In the genomic region with DNA sequence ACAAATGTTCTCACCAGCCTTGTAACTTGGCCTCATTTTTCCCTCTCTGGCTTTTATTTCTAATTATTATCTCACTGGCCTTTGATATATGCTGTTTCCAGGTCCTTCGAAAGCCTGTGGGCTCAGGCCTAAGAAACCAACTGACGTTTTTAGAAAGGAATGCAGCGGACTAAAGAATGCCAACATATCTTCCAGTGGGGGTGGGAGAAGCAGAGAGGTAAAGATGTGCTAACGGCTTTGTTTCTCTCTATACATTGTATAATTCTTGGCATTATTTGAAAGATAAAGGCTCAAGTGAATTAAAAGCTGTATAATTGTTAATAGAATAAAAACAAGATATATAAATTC, we compare ENCODE assay signal across 11 cellular contexts. TPM values are rescaled to one million over a fixed set of nuclear protein-coding genes. Genes with fewer than 3 reads are reported as not detected.
A peak's percentile ranks its signal among the peaks of the same experiment; 100 is the strongest.
DNase-seq lines count a peak whose midpoint lies in the region; ATAC-seq and TF ChIP-seq lines count a peak whose summit lies in the region.
"Had no signal": no experiment of that assay in that cellular context is flagged by ENCODE, and none has a peak within 500 bp of the region (broad histone marks: within the 10 kb centered on the region; RNA-seq: fewer than 3 reads in every experiment).

No MANE protein-coding gene starts in this region.

- CTCF ChIA-PET in IMR-90 (lab: Yijun Ruan, JAX): no interaction called here
- CTCF ChIA-PET in CD8-positive, alpha-beta T cell (lab: Charles Lee): no interaction called here

- no peak overlapping the region for H3K4me2 ChIP-seq in IMR-90 (ENCODE audit: low read depth, low read length)
- H3K4me2 ChIP-seq: BLaER1 treated with 17β-estradiol and CSF1 and Interleukin-3, amounts not matched to agents 10 nM and 100 nM had no signal

- TF ChIP-seq RAD21 in IMR-90 (IDR thresholded peaks at IDR 0.05; ENCODE audit: low read length): peak; percentile 5; the same call in 1 of the 2 replicates

- H2AK9ac ChIP-seq in IMR-90 (replicated peaks; ENCODE audit: low read depth, low read length, poor library complexity): peak overlapping the region; percentile 20

- H2BK15ac ChIP-seq in IMR-90 (ENCODE audit: low read depth, low read length): peak overlapping the region; percentile 89; the same call in 2 of the 3 replicates

- no peak for TF ChIP-seq EP300 in esophagus muscularis mucosa (IDR thresholded peaks at IDR 0.05)

- no peaks in the 10 kb centered on the region for H3K36me3 Mint-ChIP-seq in mesothelial cell of epicardium
- no peaks in the 10 kb centered on the region for H3K36me3 Mint-ChIP-seq in CD8-positive, alpha-beta T cell
- H3K36me3 Mint-ChIP-seq: activated naive CD8-positive, alpha-beta T cell had no signal

- TF ChIP-seq CTCF in IMR-90 (conservative IDR thresholded peaks at IDR 0.05; ENCODE audit: low read depth, low read length) (no peak), esophagus muscularis mucosa (IDR thresholded peaks at IDR 0.05) (no peak), mesothelial cell of epicardium (IDR thresholded peaks at IDR 0.05; ENCODE audit: unreplicated experiment) (no peak)
- no peak for TF ChIP-seq CTCF in CD8-positive, alpha-beta T cell (IDR thresholded peaks at IDR 0.05)

- intact Hi-C loops in IMR-90 (cut with micrococcal nuclease): loop anchor here (1.0 to 5.0 kb wide), 4 partner anchors 32 to 454 kb away; partner anchors contain the start of gene CTNND1
- intact Hi-C loops in esophagus muscularis mucosa (cut with DNase I): no loop called here
- intact Hi-C loops in CD8-positive, alpha-beta T cell (cut with DNase I, micrococcal nuclease): no loop called here

- H3K27me3 Mint-ChIP-seq in mesothelial cell of epicardium (ENCODE audit: low read depth): no peaks in the 10 kb centered on the region
- no peaks in the 10 kb centered on the region for H3K27me3 Mint-ChIP-seq in stimulated activated naive CD8-positive, alpha-beta T cell treated with anti-CD3 and anti-CD28 coated beads, Interleukin-15, amount 100 ng/mL, for 72 hours
- peaks cover 7% of the 10 kb centered on the region for H3K27me3 Mint-ChIP-seq in CD8-positive, alpha-beta T cell (ENCODE audit: low read depth)
- H3K27me3 Mint-ChIP-seq: activated naive CD8-positive, alpha-beta T cell had no signal

- H3K14ac ChIP-seq in IMR-90 (replicated peaks; ENCODE audit: low read depth, low read length): peak overlapping the region; percentile 93

- peak overlapping the region; percentile 90 for H3K18ac ChIP-seq in IMR-90 (ENCODE audit: low read depth, low read length)

- H3K27me3 ChIP-seq in ACC112 (ENCODE audit: insufficient read depth, low read length): no peaks in the 10 kb centered on the region
- H3K27me3 ChIP-seq in IMR-90 (ENCODE audit: control insufficient read depth, insufficient read depth, low read length): no peaks in the 10 kb centered on the region
- no peaks in the 10 kb centered on the region for H3K27me3 ChIP-seq in esophagus muscularis mucosa
- H3K27me3 ChIP-seq in CD8-positive, alpha-beta T cell (ENCODE audit: insufficient read depth, low read length): no peaks in the 10 kb centered on the region
- H3K27me3 ChIP-seq: BLaER1 treated with 17β-estradiol and CSF1 and Interleukin-3, amounts not matched to agents 10 nM and 100 nM had no signal

- peak overlapping the region; percentile 99 for H4K91ac ChIP-seq in IMR-90 (ENCODE audit: insufficient read depth, low read depth, low read length)

- peak overlapping the region; percentile 79 to 93 for H4K8ac ChIP-seq in IMR-90 (ENCODE audit: low read depth in 2 of 2, low read length in 2 of 2)

- peak overlapping the region; percentile 46 for H3K23ac ChIP-seq in IMR-90 (ENCODE audit: low read depth, low read length)

- H4K20me1 ChIP-seq in IMR-90 (ENCODE audit: insufficient read depth, low read length): no peaks in the 10 kb centered on the region
- H4K20me1 ChIP-seq: BLaER1 treated with 17β-estradiol and CSF1 and Interleukin-3, amounts not matched to agents 10 nM and 100 nM had no signal

- H3K9me1 ChIP-seq in IMR-90 (ENCODE audit: insufficient read depth, low read length): peaks cover 25% of the 10 kb centered on the region

- H3K9ac ChIP-seq in IMR-90 (ENCODE audit: low read depth, low read length): peak overlapping the region; percentile 56
- H3K9ac ChIP-seq: BLaER1 treated with 17β-estradiol and CSF1 and Interleukin-3, amounts not matched to agents 10 nM and 100 nM had no signal

- peak; percentile 81 for ATAC-seq in IMR-90 (ENCODE audit: low read depth)
- no peak for ATAC-seq in stimulated activated naive CD8-positive, alpha-beta T cell treated with anti-CD3 and anti-CD28 coated beads, Interleukin-15, amount 100 ng/mL, for 72 hours
- ATAC-seq in CD8-positive, alpha-beta T cell: no peak

- DNase-seq in IMR-90: peak; percentile 92
- DNase-seq in esophagus muscularis mucosa (ENCODE audit: extremely low spot score): peak; percentile 10
- DNase-seq in mesothelial cell of epicardium (ENCODE audit: low spot score in 2 of 2, unreplicated experiment in 2 of 2): no peak
- DNase-seq in mucosa of gallbladder (ENCODE audit: low spot score): no peak
- no peak for DNase-seq in stimulated activated naive CD8-positive, alpha-beta T cell treated with anti-CD3 and anti-CD28 coated beads, Interleukin-15, amount 100 ng/mL, for 72 hours
- DNase-seq in CD8-positive, alpha-beta T cell: no peak
- no peak for DNase-seq in cerebellar cortex (ENCODE audit: low spot score)

- WGBS in IMR-90 (ENCODE audit: extremely low coverage in 2 of 2, insufficient read length in 1 of 2), 2 experiments: no CpG with 5 or more reads among the region's 4 CpGs
- WGBS in esophagus muscularis mucosa: 40% methylated on average over 4 of the region's 4 CpGs

- peaks cover 34% of the 10 kb centered on the region for H3K4me1 ChIP-seq in ACC112 (ENCODE audit: control insufficient read depth, insufficient read depth, low read length, unreplicated experiment)
- peaks cover 32% of the 10 kb centered on the region for H3K4me1 ChIP-seq in IMR-90 (ENCODE audit: control insufficient read depth, insufficient read depth, low read length)
- H3K4me1 ChIP-seq in esophagus muscularis mucosa: peaks cover 9 to 22% (median 12%) of the 10 kb centered on the region in 4 donors
- no peaks in the 10 kb centered on the region for H3K4me1 ChIP-seq in CD8-positive, alpha-beta T cell (ENCODE audit: insufficient read depth, low read length)
- H3K4me1 ChIP-seq: BLaER1 treated with 17β-estradiol and CSF1 and Interleukin-3, amounts not matched to agents 10 nM and 100 nM had no signal

- TSS peak; percentile 57 for BruUV-seq in IMR-90 (replicated peaks; lab: Mats Ljungman, UMichigan)

- no peak overlapping the region; the same call in 1 of the 2 replicates for H3K4me3 ChIP-seq in ACC112 (ENCODE audit: low read depth, low read length)
- no peak overlapping the region for H3K4me3 ChIP-seq in IMR-90 (ENCODE audit: insufficient read depth, low read depth, low read length)
- no peak overlapping the region for H3K4me3 ChIP-seq in esophagus muscularis mucosa
- no peak overlapping the region for H3K4me3 ChIP-seq in CD8-positive, alpha-beta T cell (ENCODE audit: low read depth, low read length)
- H3K4me3 ChIP-seq: BLaER1 treated with 17β-estradiol and CSF1 and Interleukin-3, amounts not matched to agents 10 nM and 100 nM had no signal

- H3K27ac ChIP-seq in ACC112 (ENCODE audit: low read depth, low read length): peak overlapping the region; percentile 79
- peak overlapping the region; percentile 99 for H3K27ac ChIP-seq in IMR-90 (ENCODE audit: insufficient read depth, low read length)
- H3K27ac ChIP-seq in esophagus muscularis mucosa (replicated peaks in 1 of 4): peak overlapping the region; percentile 15 to 60 (median 52)
- H3K27ac ChIP-seq in CD8-positive, alpha-beta T cell (ENCODE audit: low read depth, low read length): no peak overlapping the region
- H3K27ac ChIP-seq: BLaER1 treated with 17β-estradiol and CSF1 and Interleukin-3, amounts not matched to agents 10 nM and 100 nM had no signal

- peak overlapping the region; percentile 99 for H2BK20ac ChIP-seq in IMR-90 (ENCODE audit: low read depth, low read length)

- POLR2A ChIA-PET in IMR-90 (lab: Charles Lee; ENCODE audit: unreplicated experiment): interaction anchor here (0.5 kb wide), 1 partner anchor 366 kb away, joined by 3 read pairs; no protein-coding TSS in a partner anchor
- POLR2A ChIA-PET in CD8-positive, alpha-beta T cell (lab: Charles Lee): no interaction called here

- no peak overlapping the region for H3K4me3 Mint-ChIP-seq in mesothelial cell of epicardium
- H3K4me3 Mint-ChIP-seq in stimulated activated naive CD8-positive, alpha-beta T cell treated with anti-CD3 and anti-CD28 coated beads, Interleukin-15, amount 100 ng/mL, for 72 hours: no peak overlapping the region
- no peak overlapping the region for H3K4me3 Mint-ChIP-seq in CD8-positive, alpha-beta T cell
- H3K4me3 Mint-ChIP-seq: activated naive CD8-positive, alpha-beta T cell; T-helper 1 cell treated with Interleukin-12 subunit alpha and Interleukin-12 subunit beta and Interleukin-4 antibody, amounts not matched to agents 30 μg/mL and 1 μg/mL, for 36 hours had no signal

- peak overlapping the region; percentile 98 for H2BK120ac ChIP-seq in IMR-90 (ENCODE audit: low read depth, low read length)

- dilution Hi-C loops in IMR-90 (cut with HindIII; ENCODE audit: low sequenced_read_pairs, unreplicated experiment): no loop called here

- peak overlapping the region; percentile 84 for H3K56ac ChIP-seq in IMR-90 (ENCODE audit: extremely low read depth, insufficient read depth, low read length)

- H4K5ac ChIP-seq in IMR-90 (ENCODE audit: low read depth, low read length): peak overlapping the region; percentile 92

- no peaks in the 10 kb centered on the region for H3K36me3 ChIP-seq in ACC112 (ENCODE audit: insufficient read depth, low read length)
- no peaks in the 10 kb centered on the region for H3K36me3 ChIP-seq in IMR-90 (ENCODE audit: control insufficient read depth, insufficient read depth, low read length)
- H3K36me3 ChIP-seq in esophagus muscularis mucosa: no peaks in the 10 kb centered on the region
- H3K36me3 ChIP-seq in CD8-positive, alpha-beta T cell (ENCODE audit: insufficient read depth, low read length): no peaks in the 10 kb centered on the region
- H3K36me3 ChIP-seq: BLaER1 treated with 17β-estradiol and CSF1 and Interleukin-3, amounts not matched to agents 10 nM and 100 nM had no signal

- no peaks in the 10 kb centered on the region for H3K79me2 ChIP-seq in ACC112 (ENCODE audit: control insufficient read depth, insufficient read depth, low read length, unreplicated experiment)

- peak overlapping the region; percentile 98 for H2AK5ac ChIP-seq in IMR-90 (ENCODE audit: low read depth, low read length)

- peak overlapping the region; percentile 98 for H2BK5ac ChIP-seq in IMR-90 (ENCODE audit: low read depth, low read length, poor library complexity, severe bottlenecking)

- in situ Hi-C loops in IMR-90 (cut with MboI; ENCODE audit: low sequenced_read_pairs): no loop called here

- TF ChIP-seq POLR2A in IMR-90 (IDR thresholded peaks at IDR 0.05; ENCODE audit: low read depth, low read length) (no peak), esophagus muscularis mucosa (IDR thresholded peaks at IDR 0.05; ENCODE audit: low read depth) (no peak)

- H2AFZ ChIP-seq in ACC112 (ENCODE audit: low read length, unreplicated experiment) (no peak overlapping the region), IMR-90 (replicated peaks; ENCODE audit: low read length, poor library complexity) (peak overlapping the region; percentile 47)

- H3K9me3 ChIP-seq in IMR-90 (ENCODE audit: control insufficient read depth, insufficient read depth, low read length) (no peaks in the 10 kb centered on the region), esophagus muscularis mucosa (no peaks in the 10 kb centered on the region)
- H3K9me3 ChIP-seq in CD8-positive, alpha-beta T cell (ENCODE audit: low read length): no peaks in the 10 kb centered on the region
- H3K9me3 ChIP-seq: BLaER1 treated with 17β-estradiol and CSF1 and Interleukin-3, amounts not matched to agents 10 nM and 100 nM had no signal

- peaks cover 37% of the 10 kb centered on the region for H3K4me1 Mint-ChIP-seq in mesothelial cell of epicardium
- no peaks in the 10 kb centered on the region for H3K4me1 Mint-ChIP-seq in stimulated activated naive CD8-positive, alpha-beta T cell treated with anti-CD3 and anti-CD28 coated beads, Interleukin-15, amount 100 ng/mL, for 72 hours
- H3K4me1 Mint-ChIP-seq in CD8-positive, alpha-beta T cell (ENCODE audit: low read depth): no peaks in the 10 kb centered on the region

- peak overlapping the region; percentile 99 for H3K4ac ChIP-seq in IMR-90 (ENCODE audit: low read depth, low read length)

- H3K27ac Mint-ChIP-seq in mesothelial cell of epicardium: peak overlapping the region; percentile 99
- no peak overlapping the region for H3K27ac Mint-ChIP-seq in stimulated activated naive CD8-positive, alpha-beta T cell treated with anti-CD3 and anti-CD28 coated beads, Interleukin-15, amount 100 ng/mL, for 72 hours
- no peak overlapping the region for H3K27ac Mint-ChIP-seq in CD8-positive, alpha-beta T cell
- H3K27ac Mint-ChIP-seq: activated naive CD8-positive, alpha-beta T cell; T-helper 1 cell treated with Interleukin-12 subunit alpha and Interleukin-12 subunit beta and Interleukin-4 antibody, amounts not matched to agents 30 μg/mL and 1 μg/mL, for 36 hours had no signal

- peaks cover 4% of the 10 kb centered on the region for H3K9me3 Mint-ChIP-seq in mesothelial cell of epicardium
- H3K9me3 Mint-ChIP-seq in stimulated activated naive CD8-positive, alpha-beta T cell treated with anti-CD3 and anti-CD28 coated beads, Interleukin-15, amount 100 ng/mL, for 72 hours: peaks cover 0 to 6% of the 10 kb centered on the region in 2 donors
- peaks cover 4% of the 10 kb centered on the region for H3K9me3 Mint-ChIP-seq in CD8-positive, alpha-beta T cell
- H3K9me3 Mint-ChIP-seq: T-helper 1 cell treated with Interleukin-12 subunit alpha and Interleukin-12 subunit beta and Interleukin-4 antibody, amounts not matched to agents 30 μg/mL and 1 μg/mL, for 36 hours had no signal

- H3K79me1 ChIP-seq in IMR-90 (ENCODE audit: low read depth in 1 of 2, low read length in 2 of 2): no peaks in the 10 kb centered on the region

RNA-seq across cellular contexts. Expression of gene OR6Q1, which starts 28.2 kb away (rescaled TPM):
- total RNA-seq in IMR-90 (2012; rRNA removed): not detected in 2 replicates
- polyA plus RNA-seq in IMR-90 (2012; rRNA removed): not detected in 2 replicates
- not detected in 2 replicates for polyA plus RNA-seq in IMR-90 (2012; cell fraction: cytosol; rRNA removed)
- polyA plus RNA-seq in IMR-90 (2012; cell fraction: nucleus; rRNA removed; ENCODE audit: low replicate concordance): not detected in 2 replicates
- total RNA-seq in esophagus muscularis mucosa: not detected
- total RNA-seq in mesothelial cell of epicardium: not detected in 3 replicates
- not detected for total RNA-seq in mucosa of gallbladder
- not detected for total RNA-seq in CD8-positive, alpha-beta T cell

RNA-seq across cellular contexts. Expression of gene OR9Q1, which starts 35.3 kb away (rescaled TPM):
- total RNA-seq in IMR-90 (2012; rRNA removed) (not detected in 2 replicates), esophagus muscularis mucosa (not detected), mesothelial cell of epicardium (not detected in 3 replicates), mucosa of gallbladder (not detected)
- not detected in 2 replicates for polyA plus RNA-seq in IMR-90 (2012; rRNA removed)
- polyA plus RNA-seq in IMR-90 (2012; cell fraction: cytosol; rRNA removed): not detected in 2 replicates
- not detected in 2 replicates for polyA plus RNA-seq in IMR-90 (2012; cell fraction: nucleus; rRNA removed; ENCODE audit: low replicate concordance)
- not detected for total RNA-seq in CD8-positive, alpha-beta T cell

Comparison
In these comparisons a context has a peak if more than half of its experiments do, and no peak if none do; other contexts are left out.
1. DNase-seq: peak in IMR-90 (single experiment) and esophagus muscularis mucosa (single experiment); none in mesothelial cell of epicardium (0 of 2), mucosa of gallbladder (single experiment), stimulated activated naive CD8-positive, alpha-beta T cell treated with anti-CD3 and anti-CD28 coated beads, Interleukin-15, amount 100 ng/mL, for 72 hours (0 of 2), CD8-positive, alpha-beta T cell (0 of 7) and cerebellar cortex (single experiment).